ENCODE assay signal across 8 cellular contexts in genomic region chr18:49812321-49813070, GRCh38. TPM values are rescaled to one million over a fixed set of nuclear protein-coding genes. Genes with fewer than 3 reads are reported as not detected.
DNase-seq lines count a peak whose midpoint lies in the region; ATAC-seq and TF ChIP-seq lines count a peak whose summit lies in the region.

No MANE protein-coding gene starts in this region.

- H3K9me2 ChIP-seq in Loucy (replicated peaks; ENCODE audit: low read depth, low read length), result no peaks in the 10 kb centered on the region

- H3K4me2 ChIP-seq in Loucy (ENCODE audit: low read depth, low read length, poor library complexity, severe bottlenecking), result peak overlapping the region; percentile 67

- WGBS in urinary bladder, result 30% methylated on average over 14 of the region's 14 CpGs

- H3K27ac Mint-ChIP-seq in brain (peak overlapping the region; percentile 3 to 93 (median 70)), memory B cell (peak overlapping the region; percentile 87)

- H3K9me3 Mint-ChIP-seq in brain (peaks cover 24 to 34% (median 30%) of the 10 kb centered on the region in 5 experiments), memory B cell (peaks cover 8% of the 10 kb centered on the region)

- no peaks in the 10 kb centered on the region for H3F3A ChIP-seq in Loucy (ENCODE audit: low read depth)

- H3K36me3 Mint-ChIP-seq in brain, result peaks cover 43% of the 10 kb centered on the region
- H3K36me3 Mint-ChIP-seq in memory B cell, result peaks cover 12% of the 10 kb centered on the region

- H3K27me3 Mint-ChIP-seq in brain, result peaks cover 8% of the 10 kb centered on the region
- H3K27me3 Mint-ChIP-seq in memory B cell, result no peaks in the 10 kb centered on the region

- H3K36me3 ChIP-seq in Loucy (ENCODE audit: insufficient read depth, low read length) (no peaks in the 10 kb centered on the region), urinary bladder (ENCODE audit: insufficient read depth) (no peaks in the 10 kb centered on the region)

- H3K4me3 Mint-ChIP-seq in brain (peak overlapping the region; percentile 95 to 98 (median 97)), memory B cell (peak overlapping the region; percentile 95)

- DNase-seq in DMS153 treated with DMSO at 0.1 percent for 48 hours (lab: John Stamatoyannopoulos, UW; ENCODE audit: unreplicated experiment) (peak; percentile 47), memory B cell (ENCODE audit: low spot score in 2 of 2) (no peak), retina (no peak)

- no peaks in the 10 kb centered on the region for H4K20me1 ChIP-seq in Loucy (ENCODE audit: insufficient read depth, low read length, poor library complexity, severe bottlenecking)

- peaks cover 4% of the 10 kb centered on the region for H3K4me1 ChIP-seq in Loucy (ENCODE audit: insufficient read depth, low read length, poor library complexity, severe bottlenecking)
- no peaks in the 10 kb centered on the region for H3K4me1 ChIP-seq in urinary bladder (ENCODE audit: insufficient read depth)

- peak overlapping the region; percentile 87 for H3K4me3 ChIP-seq in Loucy (ENCODE audit: low read length, poor library complexity, severe bottlenecking)
- peak overlapping the region; percentile 66 for H3K4me3 ChIP-seq in urinary bladder (ENCODE audit: low read depth, low read length)

- H3K4me1 Mint-ChIP-seq in brain (peaks cover 41% of the 10 kb centered on the region), memory B cell (peaks cover 15% of the 10 kb centered on the region)

- H3K27me3 ChIP-seq in Loucy (ENCODE audit: insufficient read depth, low read length, poor library complexity, severe bottlenecking), result no peaks in the 10 kb centered on the region

- peak overlapping the region; percentile 38 for H3K27ac ChIP-seq in urinary bladder (ENCODE audit: low read depth)

- TF ChIP-seq CTCF in Loucy (conservative IDR thresholded peaks at IDR 0.05; ENCODE audit: low read length) (no peak), brain (conservative IDR thresholded peaks at IDR 0.05) (no peak)

- H2AFZ ChIP-seq in Loucy (ENCODE audit: low read length), result peak overlapping the region; percentile 94

- H3K9me3 ChIP-seq in Loucy (ENCODE audit: insufficient read depth, low read depth, low read length), result peaks cover 8% of the 10 kb centered on the region; the same call in 1 of the 2 replicates

- ATAC-seq in memory B cell (ENCODE audit: low read depth) (no peak), HG03139 (IDR thresholded peaks at IDR 0.05; ENCODE audit: unreplicated experiment) (no peak), GM19035 (IDR thresholded peaks at IDR 0.05; ENCODE audit: unreplicated experiment) (no peak)

- H3K79me2 ChIP-seq in Loucy (ENCODE audit: insufficient read depth, low read length), result peaks cover 20% of the 10 kb centered on the region

- H3K9ac ChIP-seq in Loucy (ENCODE audit: low read depth, low read length, poor library complexity, severe bottlenecking), result peak overlapping the region; percentile 76

RNA-seq across cellular contexts. Expression of gene ACAA2, which starts 0.8 kb away (rescaled TPM):
- polyA plus RNA-seq in brain (ENCODE audit: insufficient read depth, low read depth, low replicate concordance), result 146 TPM
- total RNA-seq in urinary bladder, result 45.4 TPM
- 57.3 TPM for polyA plus RNA-seq in urinary bladder
